9 cellular contexts compared by ENCODE assay signal in the genomic region with DNA sequence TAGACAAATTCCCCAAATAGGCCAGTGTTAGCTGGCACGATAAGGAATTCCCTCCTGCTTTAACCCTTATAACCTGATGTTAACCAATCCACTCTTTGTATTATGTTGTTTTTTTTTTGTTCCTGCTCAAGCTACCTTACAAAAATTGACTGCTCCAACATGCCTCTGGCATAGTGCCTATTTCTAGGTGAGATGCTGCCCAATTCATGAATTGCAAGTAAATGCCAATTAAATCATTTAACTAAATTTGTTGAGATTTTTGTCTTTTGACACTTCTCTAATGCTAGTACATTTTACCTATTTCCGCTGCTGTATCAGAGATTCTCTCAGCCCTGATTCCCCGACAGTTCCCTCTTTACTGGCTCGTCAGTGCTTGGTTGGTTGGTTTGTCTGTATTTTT.
"Had no signal": no experiment of that assay in that cellular context is flagged by ENCODE, and none has a peak within 500 bp of the region (broad histone marks: within the 10 kb centered on the region; RNA-seq: fewer than 3 reads in every experiment).

No MANE protein-coding gene starts in this region.

- H3K4me3 ChIP-seq: K562 had no signal

- DNase-seq: IMR-90, KBM-7, KG1 had no signal

- H3K36me3 Mint-ChIP-seq: IgD-negative memory B cell had no signal

- H3K9ac ChIP-seq: KMS-11 had no signal

- FAIRE-seq: HepG2, HTR-8/SVneo, K562 had no signal

- ATAC-seq: HepG2, K562 had no signal

- H3K4me1 Mint-ChIP-seq: IgD-negative memory B cell had no signal

- H3K27ac Mint-ChIP-seq: IgD-negative memory B cell had no signal

- H3K9me3 Mint-ChIP-seq: IgD-negative memory B cell had no signal

- H3K4me3 Mint-ChIP-seq: IgD-negative memory B cell had no signal

- H3K27ac ChIP-seq: HL-60, KMS-11 had no signal

- H3K4me2 ChIP-seq: KMS-11 had no signal
